In genomic region chr4:98491862-98492554, GRCh38 we compare ENCODE assay signal across 16 cellular contexts.
DNase-seq lines count a peak whose midpoint lies in the region; ATAC-seq and TF ChIP-seq lines count a peak whose summit lies in the region.
"Had no signal": no experiment of that assay in that cellular context is flagged by ENCODE, and none has a peak within 500 bp of the region (broad histone marks: within the 10 kb centered on the region; RNA-seq: fewer than 3 reads in every experiment).

No MANE protein-coding gene starts in this region.

- TF ChIP-seq CTCF in gastroesophageal sphincter (IDR thresholded peaks at IDR 0.05) = no peak
- TF ChIP-seq CTCF in retinal pigment epithelial cell (conservative IDR thresholded peaks at IDR 0.05; ENCODE audit: low read depth, low read length) = no peak
- no peak for TF ChIP-seq CTCF in WERI-Rb-1 (IDR thresholded peaks at IDR 0.05; ENCODE audit: low read depth, low read length)
- no peak for TF ChIP-seq CTCF in Caco-2 (IDR thresholded peaks at IDR 0.05; ENCODE audit: insufficient read depth in 1 of 2, low read depth in 1 of 2, low read length in 1 of 2, severe bottlenecking in 1 of 2, unreplicated experiment in 1 of 2)

- peaks cover 97% of the 10 kb centered on the region for H3K79me2 ChIP-seq in GM23248 (ENCODE audit: insufficient read depth)

- peaks cover 18% of the 10 kb centered on the region for H3F3A ChIP-seq in GM23248 (ENCODE audit: insufficient read depth)

- peak overlapping the region; percentile 19 for H3K4me2 ChIP-seq in GM23248 (ENCODE audit: unreplicated experiment)

- H3K4me3 ChIP-seq in GM23248 = no peak overlapping the region
- H3K4me3 ChIP-seq in adipocyte (ENCODE audit: low read length) = no peak overlapping the region
- no peak overlapping the region for H3K4me3 ChIP-seq in gastroesophageal sphincter
- H3K4me3 ChIP-seq in retinal pigment epithelial cell (ENCODE audit: low read length) = no peak overlapping the region
- H3K4me3 ChIP-seq in WERI-Rb-1 (ENCODE audit: low read depth, low read length) = no peak overlapping the region
- H3K4me3 ChIP-seq in Caco-2 (ENCODE audit: low read depth, low read length) = no peak overlapping the region
- H3K4me3 ChIP-seq: mucosa of descending colon, right atrium auricular region had no signal

- BruUV-seq in Caco-2 (replicated peaks; lab: Mats Ljungman, UMichigan) = no TSS peak

- H3K4me1 ChIP-seq in GM23248 (ENCODE audit: insufficient read depth) = peaks cover 35% of the 10 kb centered on the region
- peaks cover 23% of the 10 kb centered on the region for H3K4me1 ChIP-seq in adipocyte (ENCODE audit: control insufficient read depth, insufficient read depth, low read length)
- peaks cover 0 to 37% (median 3%) of the 10 kb centered on the region in 3 donors for H3K4me1 ChIP-seq in gastroesophageal sphincter
- H3K4me1 ChIP-seq in Caco-2 = no peaks in the 10 kb centered on the region
- H3K4me1 ChIP-seq: right atrium auricular region had no signal

- POLR2A ChIA-PET in Caco-2 (lab: Charles Lee) = no interaction called here

- H3K9me2 ChIP-seq in GM23248 (ENCODE audit: insufficient read depth) = no peaks in the 10 kb centered on the region

- 93 to 94% methylated on average over 6 of the region's 6 CpGs for WGBS in GM23248 (ENCODE audit: low coverage in 1 of 2, low lambda C conversion rate in 2 of 2, missing lambda C conversion rate in 2 of 2), 2 experiments
- WGBS in gastroesophageal sphincter (ENCODE audit: low coverage in 1 of 2), 2 donors = 64% methylated on average over 6 of the region's 6 CpGs; no CpG with 5 or more reads in 1 of the 2 donors

- no peaks in the 10 kb centered on the region for H3K4me1 Mint-ChIP-seq in Caco-2 (ENCODE audit: low read depth, unreplicated experiment)

- H3K9ac ChIP-seq in GM23248 (peak overlapping the region; percentile 38; the same call in 1 of the 2 replicates), adipocyte (ENCODE audit: low read length) (peak overlapping the region; percentile 31)

- H3K27ac Mint-ChIP-seq in Caco-2 (ENCODE audit: unreplicated experiment) = no peak overlapping the region

- H2AFZ ChIP-seq in GM23248 = no peak overlapping the region

- ATAC-seq in gastroesophageal sphincter = peak; percentile 70
- ATAC-seq in HG03432 (IDR thresholded peaks at IDR 0.05; ENCODE audit: unreplicated experiment) = no peak
- ATAC-seq: mucosa of descending colon; stimulated activated naive CD8-positive, alpha-beta T cell treated with anti-CD3 and anti-CD28 coated beads, Interleukin-15, amount 100 ng/mL, for 72 hours had no signal

- intact Hi-C loops in Caco-2 (cut with micrococcal nuclease; ENCODE audit: unreplicated experiment) = no loop called here

- no peak overlapping the region for H3K4me3 Mint-ChIP-seq in Caco-2 (ENCODE audit: unreplicated experiment)
- H3K4me3 Mint-ChIP-seq: CD4-positive, CD25-positive, alpha-beta regulatory T cell; central memory CD8-positive, alpha-beta T cell; stimulated activated naive CD8-positive, alpha-beta T cell treated with anti-CD3 and anti-CD28 coated beads, Interleukin-15, amount 100 ng/mL, for 72 hours had no signal

- H3K27me3 ChIP-seq in GM23248 (replicated peaks; ENCODE audit: insufficient read depth) (no peaks in the 10 kb centered on the region), adipocyte (replicated peaks; ENCODE audit: control insufficient read depth, insufficient read depth, low read length) (no peaks in the 10 kb centered on the region), gastroesophageal sphincter (no peaks in the 10 kb centered on the region), WERI-Rb-1 (ENCODE audit: insufficient read depth, low read depth, severe bottlenecking) (no peaks in the 10 kb centered on the region), Caco-2 (replicated peaks; ENCODE audit: control insufficient read depth, insufficient read depth, low read length) (no peaks in the 10 kb centered on the region)
- H3K27me3 ChIP-seq: right atrium auricular region had no signal

- H3K9me3 Mint-ChIP-seq in Caco-2 (ENCODE audit: unreplicated experiment) = no peaks in the 10 kb centered on the region
- H3K9me3 Mint-ChIP-seq: CD4-positive, CD25-positive, alpha-beta regulatory T cell; central memory CD8-positive, alpha-beta T cell; stimulated activated naive CD8-positive, alpha-beta T cell treated with anti-CD3 and anti-CD28 coated beads, Interleukin-15, amount 100 ng/mL, for 72 hours had no signal

- in situ Hi-C loops in GM23248 (cut with MboI) = no loop called here

- no peaks in the 10 kb centered on the region for H3K36me3 Mint-ChIP-seq in Caco-2 (ENCODE audit: insufficient read depth, unreplicated experiment)

- H3K27ac ChIP-seq in GM23248 = peak overlapping the region; percentile 54
- H3K27ac ChIP-seq in gastroesophageal sphincter = peak overlapping the region in 3 of 4 donors; percentile 27 to 62 (median 36)
- no peak overlapping the region for H3K27ac ChIP-seq in WERI-Rb-1
- H3K27ac ChIP-seq: right atrium auricular region had no signal

- H4K20me1 ChIP-seq in GM23248 (ENCODE audit: insufficient read depth) = no peaks in the 10 kb centered on the region

- H3K36me3 ChIP-seq in GM23248 (ENCODE audit: low read depth) = no peaks in the 10 kb centered on the region
- H3K36me3 ChIP-seq in adipocyte (ENCODE audit: control insufficient read depth, insufficient read depth, low read length, severe bottlenecking) = no peaks in the 10 kb centered on the region
- no peaks in the 10 kb centered on the region for H3K36me3 ChIP-seq in gastroesophageal sphincter
- H3K36me3 ChIP-seq in WERI-Rb-1 = no peaks in the 10 kb centered on the region
- no peaks in the 10 kb centered on the region for H3K36me3 ChIP-seq in Caco-2 (ENCODE audit: control insufficient read depth, insufficient read depth, low read length)
- H3K36me3 ChIP-seq: right atrium auricular region had no signal

- CTCF ChIA-PET in Caco-2 (lab: Charles Lee) = no interaction called here

- no peak for TF ChIP-seq POLR2A in gastroesophageal sphincter (IDR thresholded peaks at IDR 0.05)

- DNase-seq in GM23248 (peak; percentile 52), adipocyte (ENCODE audit: low read depth) (peak; percentile 33), retinal pigment epithelial cell (ENCODE audit: low read depth) (peak; percentile 92), WERI-Rb-1 (no peak), Caco-2 (no peak)
- DNase-seq: activated CD4-positive, alpha-beta T cell treated with anti-CD3 and anti-CD28 coated beads, Interleukin-2, amount 50 U/mL, for 4 hours; activated gamma-delta T cell; CD4-positive, CD25-positive, alpha-beta regulatory T cell; HCEC 1CT; mucosa of descending colon; NCI-H345; stimulated activated naive CD8-positive, alpha-beta T cell treated with anti-CD3 and anti-CD28 coated beads, Interleukin-15, amount 100 ng/mL, for 72 hours had no signal

- H3K27me3 Mint-ChIP-seq in Caco-2 (ENCODE audit: insufficient read depth, unreplicated experiment) = no peaks in the 10 kb centered on the region
- H3K27me3 Mint-ChIP-seq: CD4-positive, CD25-positive, alpha-beta regulatory T cell; central memory CD8-positive, alpha-beta T cell; stimulated activated naive CD8-positive, alpha-beta T cell treated with anti-CD3 and anti-CD28 coated beads, Interleukin-15, amount 100 ng/mL, for 72 hours had no signal

- no peaks in the 10 kb centered on the region for H3K9me3 ChIP-seq in GM23248 (ENCODE audit: low read depth)
- H3K9me3 ChIP-seq in adipocyte (ENCODE audit: control insufficient read depth, low read length) = no peaks in the 10 kb centered on the region
- H3K9me3 ChIP-seq in gastroesophageal sphincter = no peaks in the 10 kb centered on the region
- H3K9me3 ChIP-seq in WERI-Rb-1 (ENCODE audit: severe bottlenecking) = no peaks in the 10 kb centered on the region
- no peaks in the 10 kb centered on the region for H3K9me3 ChIP-seq in Caco-2
- H3K9me3 ChIP-seq: mucosa of descending colon, right atrium auricular region had no signal

- no peak for TF ChIP-seq EP300 in gastroesophageal sphincter (IDR thresholded peaks at IDR 0.05)

Comparison
In these comparisons a context has a peak if more than half of its experiments do, and no peak if none do; other contexts are left out.
1. DNase-seq: peak in GM23248 (single experiment), adipocyte (single experiment) and retinal pigment epithelial cell (single experiment); none in WERI-Rb-1 (single experiment) and Caco-2 (0 of 2).